ENCODE assay signal across 24 cellular contexts in the genomic region with DNA sequence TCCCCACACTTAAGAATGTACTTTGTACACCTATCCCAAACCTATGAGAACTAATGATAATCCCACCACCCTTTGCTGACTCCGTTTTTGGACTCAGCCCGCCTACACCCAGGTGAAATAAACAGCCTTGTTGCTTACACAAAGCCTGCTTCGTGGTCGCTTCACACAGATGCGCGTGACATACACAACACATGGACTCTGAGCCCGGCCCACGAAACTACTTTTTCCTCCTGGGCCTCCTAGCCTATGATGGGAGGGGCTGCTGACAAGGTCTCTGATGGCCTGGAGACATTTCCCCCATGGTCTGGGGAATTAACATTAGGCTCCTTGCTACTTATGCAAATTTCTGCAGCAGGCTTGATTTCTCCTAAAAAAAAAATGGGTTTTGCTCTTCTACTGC.
"Had no signal": no experiment of that assay in that cellular context is flagged by ENCODE, and none has a peak within 500 bp of the region (broad histone marks: within the 10 kb centered on the region; RNA-seq: fewer than 3 reads in every experiment).

No MANE protein-coding gene starts in this region.

- H3K27ac Mint-ChIP-seq: dendritic cell treated with granulocyte-macrophage colony-stimulating factor and Interleukin-4, amounts not matched to agents 40 ng/mL and 50 ng/mL, for 4 days; effector memory CD8-positive, alpha-beta T cell; endodermal cell had no signal

- H3K4me1 ChIP-seq: colonic mucosa, esophagus muscularis mucosa, esophagus squamous epithelium, gastrocnemius medialis, gastroesophageal sphincter, heart left ventricle, heart right ventricle had no signal

- H3K4me3 ChIP-seq: colonic mucosa, coronary artery, dorsolateral prefrontal cortex, esophagus muscularis mucosa, esophagus squamous epithelium, gastrocnemius medialis, gastroesophageal sphincter, heart left ventricle, heart right ventricle had no signal

- H3K27ac ChIP-seq: colonic mucosa, coronary artery, dorsolateral prefrontal cortex, epithelial cell of prostate, esophagus muscularis mucosa, esophagus squamous epithelium, foreskin keratinocyte, gastrocnemius medialis, gastroesophageal sphincter, heart left ventricle, heart right ventricle had no signal

- H3K27me3 Mint-ChIP-seq: dendritic cell treated with granulocyte-macrophage colony-stimulating factor and Interleukin-4, amounts not matched to agents 40 ng/mL and 50 ng/mL, for 4 days; effector memory CD8-positive, alpha-beta T cell had no signal

- H3K9me3 Mint-ChIP-seq: endodermal cell had no signal

- H3K36me3 ChIP-seq: colonic mucosa, esophagus muscularis mucosa, esophagus squamous epithelium, gastrocnemius medialis, gastroesophageal sphincter, heart left ventricle, heart right ventricle had no signal

- H3K4me3 Mint-ChIP-seq: dendritic cell treated with granulocyte-macrophage colony-stimulating factor and Interleukin-4, amounts not matched to agents 40 ng/mL and 50 ng/mL, for 4 days; effector memory CD8-positive, alpha-beta T cell; endodermal cell had no signal

- H3K4me1 Mint-ChIP-seq: endodermal cell had no signal

- H3K9me3 ChIP-seq: colonic mucosa, esophagus muscularis mucosa, esophagus squamous epithelium, gastrocnemius medialis, gastroesophageal sphincter, heart right ventricle had no signal

- DNase-seq: colonic mucosa; cortex of kidney; dermis blood vessel endothelial cell; dorsolateral prefrontal cortex; effector CD4-positive, alpha-beta T cell; effector CD8-positive, alpha-beta T cell; effector memory CD4-positive, alpha-beta T cell; effector memory CD8-positive, alpha-beta T cell; endodermal cell; erythroblast; esophagus squamous epithelium; foreskin fibroblast; foreskin keratinocyte; foreskin melanocyte; gastrocnemius medialis; glutamatergic neuron; head of caudate nucleus; heart left ventricle; heart right ventricle had no signal

- H3K27me3 ChIP-seq: colonic mucosa, dorsolateral prefrontal cortex, esophagus muscularis mucosa, esophagus squamous epithelium, foreskin keratinocyte, gastrocnemius medialis, gastroesophageal sphincter, heart left ventricle, heart right ventricle had no signal
